4 cellular contexts compared by ENCODE assay signal in genomic region chr4:24650849-24651248, GRCh38.
TF ChIP-seq lines count a peak whose summit lies in the region.

No MANE protein-coding gene starts in this region.

TF ChIP-seq in SK-N-SH, 30 proteins besides CTCF, POLR2A, EP300 and RAD21:
- TF ChIP-seq RCOR1 (IDR thresholded peaks at IDR 0.05; ENCODE audit: low read length) (no peak), NRF1 (IDR thresholded peaks at IDR 0.05; ENCODE audit: low read depth, low read length) (no peak), RFX5 (IDR thresholded peaks at IDR 0.05; ENCODE audit: low read length) (no peak), GABPA (IDR thresholded peaks at IDR 0.05; ENCODE audit: low read depth) (no peak), FOXJ3 (CRISPR knock-in tag; IDR thresholded peaks at IDR 0.05) (no peak)
- TF ChIP-seq, protein P1, sequence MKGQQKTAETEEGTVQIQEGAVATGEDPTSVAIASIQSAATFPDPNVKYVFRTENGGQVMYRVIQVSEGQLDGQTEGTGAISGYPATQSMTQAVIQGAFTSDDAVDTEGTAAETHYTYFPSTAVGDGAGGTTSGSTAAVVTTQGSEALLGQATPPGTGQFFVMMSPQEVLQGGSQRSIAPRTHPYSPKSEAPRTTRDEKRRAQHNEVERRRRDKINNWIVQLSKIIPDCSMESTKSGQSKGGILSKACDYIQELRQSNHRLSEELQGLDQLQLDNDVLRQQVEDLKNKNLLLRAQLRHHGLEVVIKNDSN (IDR thresholded peaks at IDR 0.05; ENCODE audit: borderline replicate concordance, low read depth), result no peak

TF ChIP-seq in SK-N-SH treated with all-trans-retinoic acid at 6 μM for 48 hours, 23 proteins besides CTCF, POLR2A, EP300 and RAD21:
- TF ChIP-seq, protein P2, sequence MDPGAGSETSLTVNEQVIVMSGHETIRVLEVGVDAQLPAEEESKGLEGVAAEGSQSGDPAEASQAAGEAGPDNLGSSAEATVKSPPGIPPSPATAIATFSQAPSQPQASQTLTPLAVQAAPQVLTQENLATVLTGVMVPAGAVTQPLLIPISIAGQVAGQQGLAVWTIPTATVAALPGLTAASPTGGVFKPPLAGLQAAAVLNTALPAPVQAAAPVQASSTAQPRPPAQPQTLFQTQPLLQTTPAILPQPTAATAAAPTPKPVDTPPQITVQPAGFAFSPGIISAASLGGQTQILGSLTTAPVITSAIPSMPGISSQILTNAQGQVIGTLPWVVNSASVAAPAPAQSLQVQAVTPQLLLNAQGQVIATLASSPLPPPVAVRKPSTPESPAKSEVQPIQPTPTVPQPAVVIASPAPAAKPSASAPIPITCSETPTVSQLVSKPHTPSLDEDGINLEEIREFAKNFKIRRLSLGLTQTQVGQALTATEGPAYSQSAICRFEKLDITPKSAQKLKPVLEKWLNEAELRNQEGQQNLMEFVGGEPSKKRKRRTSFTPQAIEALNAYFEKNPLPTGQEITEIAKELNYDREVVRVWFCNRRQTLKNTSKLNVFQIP (CRISPR knock-in tag; IDR thresholded peaks at IDR 0.05; ENCODE audit: borderline replicate concordance, low read depth), result no peak
- TF ChIP-seq RARB (CRISPR knock-in tag; IDR thresholded peaks at IDR 0.05), result no peak
- TF ChIP-seq, protein P3, sequence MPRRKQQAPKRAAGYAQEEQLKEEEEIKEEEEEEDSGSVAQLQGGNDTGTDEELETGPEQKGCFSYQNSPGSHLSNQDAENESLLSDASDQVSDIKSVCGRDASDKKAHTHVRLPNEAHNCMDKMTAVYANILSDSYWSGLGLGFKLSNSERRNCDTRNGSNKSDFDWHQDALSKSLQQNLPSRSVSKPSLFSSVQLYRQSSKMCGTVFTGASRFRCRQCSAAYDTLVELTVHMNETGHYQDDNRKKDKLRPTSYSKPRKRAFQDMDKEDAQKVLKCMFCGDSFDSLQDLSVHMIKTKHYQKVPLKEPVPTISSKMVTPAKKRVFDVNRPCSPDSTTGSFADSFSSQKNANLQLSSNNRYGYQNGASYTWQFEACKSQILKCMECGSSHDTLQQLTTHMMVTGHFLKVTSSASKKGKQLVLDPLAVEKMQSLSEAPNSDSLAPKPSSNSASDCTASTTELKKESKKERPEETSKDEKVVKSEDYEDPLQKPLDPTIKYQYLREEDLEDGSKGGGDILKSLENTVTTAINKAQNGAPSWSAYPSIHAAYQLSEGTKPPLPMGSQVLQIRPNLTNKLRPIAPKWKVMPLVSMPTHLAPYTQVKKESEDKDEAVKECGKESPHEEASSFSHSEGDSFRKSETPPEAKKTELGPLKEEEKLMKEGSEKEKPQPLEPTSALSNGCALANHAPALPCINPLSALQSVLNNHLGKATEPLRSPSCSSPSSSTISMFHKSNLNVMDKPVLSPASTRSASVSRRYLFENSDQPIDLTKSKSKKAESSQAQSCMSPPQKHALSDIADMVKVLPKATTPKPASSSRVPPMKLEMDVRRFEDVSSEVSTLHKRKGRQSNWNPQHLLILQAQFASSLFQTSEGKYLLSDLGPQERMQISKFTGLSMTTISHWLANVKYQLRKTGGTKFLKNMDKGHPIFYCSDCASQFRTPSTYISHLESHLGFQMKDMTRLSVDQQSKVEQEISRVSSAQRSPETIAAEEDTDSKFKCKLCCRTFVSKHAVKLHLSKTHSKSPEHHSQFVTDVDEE (CRISPR knock-in tag; IDR thresholded peaks at IDR 0.05), result no peak
TF ChIP-seq in SK-N-SH treated with all-trans-retinoic acid at 6 μM for 48 hours: peak in this region for 0.

TF ChIP-seq in IMR-90, 13 proteins besides CTCF, POLR2A, EP300 and RAD21:
- TF ChIP-seq CHD1 (IDR thresholded peaks at IDR 0.05; ENCODE audit: low read depth, low read length) (no peak), MXI1 (IDR thresholded peaks at IDR 0.05; ENCODE audit: borderline replicate concordance, low read depth, low read length) (no peak), MAFK (IDR thresholded peaks at IDR 0.05; ENCODE audit: low read depth, low read length) (no peak), CEBPB (IDR thresholded peaks at IDR 0.05; ENCODE audit: low read depth, low read length) (no peak), SMC3 (IDR thresholded peaks at IDR 0.05; ENCODE audit: low read depth, low read length) (no peak), MAZ (IDR thresholded peaks at IDR 0.05; ENCODE audit: borderline replicate concordance, low read depth, low read length) (no peak)
TF ChIP-seq in IMR-90: peak in this region for 0.

TF ChIP-seq in H1, 55 proteins besides CTCF, POLR2A, EP300 and RAD21:
- TF ChIP-seq CBX5 (IDR thresholded peaks at IDR 0.05; ENCODE audit: low read depth, low read length) (no peak), SP1 (IDR thresholded peaks at IDR 0.05; ENCODE audit: low read depth, low read length) (no peak), POLR2AphosphoS5 (IDR thresholded peaks at IDR 0.05; ENCODE audit: low read depth, low read length) (no peak), RBBP5 (IDR thresholded peaks at IDR 0.05; ENCODE audit: borderline replicate concordance, low read depth, low read length) (no peak), KDM4A (IDR thresholded peaks at IDR 0.05; ENCODE audit: low read depth, low read length, severe bottlenecking) (no peak), ZNF274 (IDR thresholded peaks at IDR 0.05; ENCODE audit: borderline replicate concordance, extremely low read depth, low read length) (no peak), CHD1 (IDR thresholded peaks at IDR 0.05; ENCODE audit: low read depth, low read length) (no peak), TBP (IDR thresholded peaks at IDR 0.05; ENCODE audit: low read depth, low read length) (no peak), BCL11A (IDR thresholded peaks at IDR 0.05; ENCODE audit: low read depth in 2 of 2, low read length in 2 of 2) (no peak), JUN (IDR thresholded peaks at IDR 0.05; ENCODE audit: low read depth, low read length) (no peak), POU5F1 (IDR thresholded peaks at IDR 0.05; ENCODE audit: low read depth, low read length) (no peak), CREB1 (IDR thresholded peaks at IDR 0.05) (no peak), SP4 (IDR thresholded peaks at IDR 0.05; ENCODE audit: low read length) (no peak), CBX8 (IDR thresholded peaks at IDR 0.05; ENCODE audit: borderline replicate concordance, low read depth, low read length) (no peak), RNF2 (IDR thresholded peaks at IDR 0.05; ENCODE audit: borderline replicate concordance, low read depth, low read length, missing control alignments, poor library complexity, severe bottlenecking) (no peak)
- TF ChIP-seq, protein P4, sequence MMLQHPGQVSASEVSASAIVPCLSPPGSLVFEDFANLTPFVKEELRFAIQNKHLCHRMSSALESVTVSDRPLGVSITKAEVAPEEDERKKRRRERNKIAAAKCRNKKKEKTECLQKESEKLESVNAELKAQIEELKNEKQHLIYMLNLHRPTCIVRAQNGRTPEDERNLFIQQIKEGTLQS (IDR thresholded peaks at IDR 0.05; ENCODE audit: insufficient read depth, low read depth, low read length), result no peak
